24 cellular contexts compared by ENCODE assay signal in the genomic region with DNA sequence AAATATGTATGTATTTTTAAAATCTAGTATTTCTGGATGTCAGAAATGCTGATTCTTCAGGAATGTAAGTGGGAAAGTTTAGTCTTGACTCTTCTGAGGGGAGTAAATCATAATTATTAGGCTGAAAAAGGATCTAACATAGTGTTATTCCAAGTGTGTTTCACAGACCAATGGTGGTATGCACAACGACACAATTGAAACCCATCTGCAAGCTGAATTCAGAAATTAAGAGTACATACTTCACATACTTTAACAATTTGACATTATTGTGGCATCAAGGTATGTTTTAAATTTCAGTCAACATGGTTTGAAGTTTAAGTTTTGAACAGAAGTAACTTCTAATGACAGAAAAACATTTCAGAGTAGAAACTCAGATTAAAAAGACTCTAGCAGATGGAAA.
"Had no signal": no experiment of that assay in that cellular context is flagged by ENCODE, and none has a peak within 500 bp of the region (broad histone marks: within the 10 kb centered on the region; RNA-seq: fewer than 3 reads in every experiment).

No MANE protein-coding gene starts in this region.

- FAIRE-seq: endothelial cell of umbilical vein had no signal

- H3K4me1 ChIP-seq: esophagus muscularis mucosa, foreskin keratinocyte, gastroesophageal sphincter, heart left ventricle, left lung, prostate gland, sigmoid colon, spleen, suprapubic skin had no signal

- H3K4me3 ChIP-seq: coronary artery, esophagus muscularis mucosa, gastroesophageal sphincter, heart left ventricle, hepatocyte, left lung, prostate gland, sigmoid colon, skin epidermis, spleen, suprapubic skin had no signal

- DNase-seq: dermis blood vessel endothelial cell; effector memory CD4-positive, alpha-beta T cell; foreskin keratinocyte; heart left ventricle; left cardiac atrium; left lung; mesenchymal stem cell; midbrain; naive thymus-derived CD8-positive, alpha-beta T cell; nephron progenitor cell; nucleus accumbens; right cardiac atrium; sigmoid colon; spleen; stimulated activated CD4-positive, alpha-beta T cell treated with anti-CD3 and anti-CD28 coated beads, Interleukin-4, amount 100 ng/mL, for 4 hours; stimulated activated naive CD8-positive, alpha-beta T cell treated with anti-CD3 and anti-CD28 coated beads, Interleukin-15, amount 100 ng/mL, for 72 hours had no signal

- H3K79me2 ChIP-seq: hepatocyte had no signal

- H3K36me3 ChIP-seq: esophagus muscularis mucosa, gastroesophageal sphincter, heart left ventricle, left lung, prostate gland, sigmoid colon, spleen, suprapubic skin had no signal

- H2AFZ ChIP-seq: hepatocyte had no signal

- H3K27me3 ChIP-seq: esophagus muscularis mucosa, foreskin keratinocyte, gastroesophageal sphincter, heart left ventricle, hepatocyte, left lung, sigmoid colon, spleen, suprapubic skin had no signal

- H3K4me2 ChIP-seq: hepatocyte had no signal

- H3K9me3 ChIP-seq: esophagus muscularis mucosa, gastroesophageal sphincter, heart left ventricle, left lung, prostate gland, sigmoid colon, spleen, suprapubic skin had no signal

- H3K27ac ChIP-seq: coronary artery, esophagus muscularis mucosa, foreskin keratinocyte, gastroesophageal sphincter, heart left ventricle, hepatocyte, left lung, prostate gland, sigmoid colon, skin epidermis, spleen, suprapubic skin had no signal
